ENCODE assay signal across 26 cellular contexts in genomic region chr22:29956680-29957079, GRCh38.
"Had no signal": no experiment of that assay in that cellular context is flagged by ENCODE, and none has a peak within 500 bp of the region (broad histone marks: within the 10 kb centered on the region; RNA-seq: fewer than 3 reads in every experiment).

No MANE protein-coding gene starts in this region.

- H3K36me3 ChIP-seq: colonic mucosa, esophagus muscularis mucosa, left lung, neural progenitor cell, prostate gland, sigmoid colon, thyroid gland had no signal

- H3K9me3 ChIP-seq: colonic mucosa, esophagus muscularis mucosa, left lung, prostate gland, sigmoid colon, thyroid gland had no signal

- H3K9ac ChIP-seq: neural progenitor cell had no signal

- H3K4me2 ChIP-seq: hepatocyte, neural progenitor cell had no signal

- H3K27ac Mint-ChIP-seq: dendritic cell treated with granulocyte-macrophage colony-stimulating factor and Interleukin-4, amounts not matched to agents 40 ng/mL and 50 ng/mL, for 4 days; endodermal cell; naive thymus-derived CD4-positive, alpha-beta T cell; nephron; neural progenitor cell; stimulated activated naive CD8-positive, alpha-beta T cell treated with anti-CD3 and anti-CD28 coated beads, Interleukin-15, amount 100 ng/mL, for 72 hours had no signal

- H3K27me3 Mint-ChIP-seq: dendritic cell treated with granulocyte-macrophage colony-stimulating factor and Interleukin-4, amounts not matched to agents 40 ng/mL and 50 ng/mL, for 4 days; naive thymus-derived CD4-positive, alpha-beta T cell; stimulated activated naive CD8-positive, alpha-beta T cell treated with anti-CD3 and anti-CD28 coated beads, Interleukin-15, amount 100 ng/mL, for 72 hours had no signal

- ATAC-seq: left cardiac atrium; left lung; naive thymus-derived CD4-positive, alpha-beta T cell; right cardiac atrium; stimulated activated naive CD8-positive, alpha-beta T cell treated with anti-CD3 and anti-CD28 coated beads, Interleukin-15, amount 100 ng/mL, for 72 hours had no signal

- H3K9me3 Mint-ChIP-seq: dendritic cell treated with granulocyte-macrophage colony-stimulating factor and Interleukin-4, amounts not matched to agents 40 ng/mL and 50 ng/mL, for 4 days; endodermal cell; naive thymus-derived CD4-positive, alpha-beta T cell; nephron; neural progenitor cell; stimulated activated naive CD8-positive, alpha-beta T cell treated with anti-CD3 and anti-CD28 coated beads, Interleukin-15, amount 100 ng/mL, for 72 hours had no signal

- H3K4me3 ChIP-seq: colonic mucosa, esophagus muscularis mucosa, hepatocyte, left lung, neural progenitor cell, prostate gland, sigmoid colon, skin epidermis, thyroid gland had no signal

- H2AFZ ChIP-seq: hepatocyte, neural progenitor cell had no signal

- H3K27me3 ChIP-seq: colonic mucosa, esophagus muscularis mucosa, hepatocyte, left lung, neural progenitor cell, sigmoid colon, thyroid gland had no signal

- DNase-seq: colonic mucosa; effector CD8-positive, alpha-beta T cell; endodermal cell; head of caudate nucleus; left cardiac atrium; left lung; mesendoderm; midbrain; naive thymus-derived CD4-positive, alpha-beta T cell; nucleus accumbens; right cardiac atrium; sigmoid colon; stimulated activated CD4-positive, alpha-beta T cell treated with anti-CD3 and anti-CD28 coated beads, Interleukin-15, amount 100 ng/mL, for 24 hours; stimulated activated CD4-positive, alpha-beta T cell treated with anti-CD3 and anti-CD28 coated beads, Interleukin-2, amount 100 ng/mL, for 48 hours; stimulated activated naive CD4-positive, alpha-beta T cell; stimulated activated naive CD8-positive, alpha-beta T cell treated with anti-CD3 and anti-CD28 coated beads, Interleukin-15, amount 100 ng/mL, for 72 hours; thyroid gland; trophoblast cell had no signal

- H3K27ac ChIP-seq: colonic mucosa, esophagus muscularis mucosa, hepatocyte, left lung, neural progenitor cell, prostate gland, sigmoid colon, thyroid gland had no signal

- H3K4me1 ChIP-seq: neural progenitor cell, prostate gland had no signal

- H3K4me3 Mint-ChIP-seq: dendritic cell treated with granulocyte-macrophage colony-stimulating factor and Interleukin-4, amounts not matched to agents 40 ng/mL and 50 ng/mL, for 4 days; endodermal cell; nephron; neural progenitor cell; stimulated activated naive CD8-positive, alpha-beta T cell treated with anti-CD3 and anti-CD28 coated beads, Interleukin-15, amount 100 ng/mL, for 72 hours had no signal

- H3K4me1 Mint-ChIP-seq: endodermal cell, nephron, neural progenitor cell had no signal

- FAIRE-seq: frontal cortex had no signal
